Comparison of ENCODE assay signal across 9 cellular contexts in the genomic region with DNA sequence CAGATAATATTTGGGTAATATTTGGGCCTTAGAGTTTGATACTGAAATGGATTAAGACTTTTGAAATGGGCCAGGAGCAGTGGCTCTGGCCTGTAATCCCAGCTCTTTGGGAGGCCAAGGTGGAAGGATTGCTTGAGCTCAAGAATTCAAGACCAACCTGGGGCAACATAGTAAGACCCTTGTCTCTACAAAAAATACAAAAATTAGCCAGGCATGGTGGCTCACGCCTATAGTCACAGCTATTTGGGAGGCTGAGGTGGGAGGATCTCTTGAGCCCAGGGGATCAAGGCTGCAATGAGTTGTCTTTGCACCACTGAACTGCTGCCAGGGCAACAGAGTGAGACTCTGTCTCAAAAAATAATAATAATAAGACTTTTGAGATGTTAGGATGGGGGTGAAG. TPM values are rescaled to one million over a fixed set of nuclear protein-coding genes. Genes with fewer than 3 reads are reported as not detected.
DNase-seq lines count a peak whose midpoint lies in the region; ATAC-seq and TF ChIP-seq lines count a peak whose summit lies in the region.
"Had no signal": no experiment of that assay in that cellular context is flagged by ENCODE, and none has a peak within 500 bp of the region (broad histone marks: within the 10 kb centered on the region; RNA-seq: fewer than 3 reads in every experiment).

No MANE protein-coding gene starts in this region.

- H3K27ac ChIP-seq in 22Rv1 (peak overlapping the region; percentile 68; the same call in 1 of the 2 replicates), HEK293 (ENCODE audit: extremely low read depth, low read depth, low read length) (no peak overlapping the region), ascending aorta (peak overlapping the region; percentile 84 to 91)

- H3K9me3 Mint-ChIP-seq in naive thymus-derived CD8-positive, alpha-beta T cell: peaks cover 0 to 6% (median 0%) of the 10 kb centered on the region in 9 donors

- CTCF ChIA-PET in HEK293 (lab: Yijun Ruan, JAX): interaction anchor here (0.6 kb wide), 1 partner anchor 782 kb away, joined by 3 read pairs; no protein-coding TSS in a partner anchor

- TF ChIP-seq CTCF in 22Rv1 (IDR thresholded peaks at IDR 0.05) (no peak), HEK293 (tag by site-specific recombination; IDR thresholded peaks at IDR 0.05) (no peak), ascending aorta (IDR thresholded peaks at IDR 0.05) (no peak)

- peak overlapping the region; percentile 93 to 100 (median 98) for H3K27ac Mint-ChIP-seq in naive thymus-derived CD8-positive, alpha-beta T cell

- no peaks in the 10 kb centered on the region for H3K27me3 ChIP-seq in ascending aorta

- ATAC-seq in naive thymus-derived CD8-positive, alpha-beta T cell: no peak
- no peak for ATAC-seq in GM21786 (IDR thresholded peaks at IDR 0.05; ENCODE audit: unreplicated experiment)
- ATAC-seq: left colon had no signal

- H3K4me3 ChIP-seq in HEK293 (ENCODE audit: low read depth, low read length) (no peak overlapping the region), ascending aorta (peak overlapping the region; percentile 70 to 76)

- POLR2A ChIA-PET in HEK293 (lab: Yijun Ruan, JAX): interaction anchor here (1.7 kb wide), 1 partner anchor 17 kb away, joined by 16 read pairs; the partner anchor contains the start of gene PPP2R1A
- POLR2A ChIA-PET in naive thymus-derived CD8-positive, alpha-beta T cell (lab: Charles Lee): interaction anchor here (0.6 to 3.9 kb wide), 4 partner anchors 13 to 191 kb away, joined by 3 to 56 read pairs (median 12); partner anchors contain the start of genes PPP2R1A and ZNF616

- no peaks in the 10 kb centered on the region for H3K27me3 Mint-ChIP-seq in naive thymus-derived CD8-positive, alpha-beta T cell

- H3K4me1 ChIP-seq in HEK293 (ENCODE audit: control insufficient read depth, insufficient read depth, low read length): peaks cover 6% of the 10 kb centered on the region
- peaks cover 0 to 6% of the 10 kb centered on the region in 2 donors for H3K4me1 ChIP-seq in ascending aorta

- H3K36me3 ChIP-seq in HEK293 (ENCODE audit: control insufficient read depth in 2 of 2, insufficient read depth in 1 of 2, low read length in 2 of 2) (peaks cover 17 to 18% of the 10 kb centered on the region in 2 experiments), ascending aorta (peaks cover 12 to 14% of the 10 kb centered on the region in 2 donors)

- peaks cover 13 to 53% (median 38%) of the 10 kb centered on the region in 4 donors for H3K4me1 Mint-ChIP-seq in naive thymus-derived CD8-positive, alpha-beta T cell

- intact Hi-C loops in ascending aorta (cut with DNase I): no loop called here

- peaks cover 13 to 29% (median 19%) of the 10 kb centered on the region in 3 donors for H3K36me3 Mint-ChIP-seq in naive thymus-derived CD8-positive, alpha-beta T cell

- H3K4me3 Mint-ChIP-seq in naive thymus-derived CD8-positive, alpha-beta T cell: peak overlapping the region; percentile 87 to 99 (median 96)

- DNase-seq in ascending aorta (ENCODE audit: low spot score in 2 of 2): no peak
- no peak for DNase-seq in naive thymus-derived CD8-positive, alpha-beta T cell
- DNase-seq in dermis blood vessel endothelial cell: no peak
- DNase-seq in NCI-H446 treated with DMSO at 0.1 percent for 48 hours (lab: John Stamatoyannopoulos, UW): no peak
- DNase-seq in DMS79 treated with DMSO at 0.1 percent for 48 hours (lab: John Stamatoyannopoulos, UW): no peak
- DNase-seq: left colon had no signal

- H3K9me3 ChIP-seq in HEK293 (ENCODE audit: control insufficient read depth, insufficient read depth, low read depth, low read length): no peaks in the 10 kb centered on the region
- no peaks in the 10 kb centered on the region for H3K9me3 ChIP-seq in ascending aorta

TF ChIP-seq in HEK293, 187 proteins besides CTCF, POLR2A, EP300 and RAD21:
- no peak for TF ChIP-seq ZNF561 (tag by site-specific recombination; IDR thresholded peaks at IDR 0.05; ENCODE audit: borderline replicate concordance)
- peak; percentile 23 for TF ChIP-seq ZNF335 (tag by site-specific recombination; conservative IDR thresholded peaks at IDR 0.05)
- TF ChIP-seq PATZ1 (tag by site-specific recombination; IDR thresholded peaks at IDR 0.05): no peak
- no peak for TF ChIP-seq ZNF555 (tag by site-specific recombination; conservative IDR thresholded peaks at IDR 0.05)
- peak; percentile 56; the same call in 1 of the 2 replicates for TF ChIP-seq ZNF121 (tag by site-specific recombination; IDR thresholded peaks at IDR 0.05)
- TF ChIP-seq ZNF48 (tag by site-specific recombination; IDR thresholded peaks at IDR 0.05): no peak
- TF ChIP-seq ZNF311 (tag by site-specific recombination; IDR thresholded peaks at IDR 0.05; ENCODE audit: borderline replicate concordance): no peak

RNA-seq across cellular contexts. Expression of gene ZNF836, which starts 0.9 kb away (rescaled TPM):
- 2.8 TPM for total RNA-seq in ascending aorta
- 10 to 100 TPM; 45.7 to 46.6 TPM for total RNA-seq in naive thymus-derived CD8-positive, alpha-beta T cell
- 10 to 100 TPM; 10.2 to 19.8 (median 12.8) TPM for polyA plus RNA-seq in naive thymus-derived CD8-positive, alpha-beta T cell
- 10.2 and 10.7 TPM in 2 replicates for total RNA-seq in dermis blood vessel endothelial cell

RNA-seq across cellular contexts. Expression of gene PPP2R1A, which starts 17.5 kb away (rescaled TPM):
- total RNA-seq in ascending aorta (215 TPM), dermis blood vessel endothelial cell (154 and 363 TPM in 2 replicates)
- 100 to 1,000 TPM; 184 TPM for total RNA-seq in naive thymus-derived CD8-positive, alpha-beta T cell
- polyA plus RNA-seq in naive thymus-derived CD8-positive, alpha-beta T cell: 100 to 1,000 TPM; 148 to 174 (median 170) TPM

RNA-seq across cellular contexts. Expression of gene ZNF616, which starts 32.6 kb away (rescaled TPM):
- total RNA-seq in ascending aorta (1.2 TPM), dermis blood vessel endothelial cell (8.5 and 9.2 TPM in 2 replicates)
- 10 to 100 TPM; 15.5 to 16.7 TPM for total RNA-seq in naive thymus-derived CD8-positive, alpha-beta T cell
- polyA plus RNA-seq in naive thymus-derived CD8-positive, alpha-beta T cell: 1 to 10 TPM; 2.3 to 6.7 (median 4.9) TPM
